ENCODE assay signal across 1 cellular context in genomic region chr22:31895317-31896133, GRCh38.
TF ChIP-seq lines count a peak whose summit lies in the region.

No MANE protein-coding gene starts in this region.

TF ChIP-seq in K562, 482 proteins besides CTCF, POLR2A, EP300 and RAD21 (continued from another document and continues in another):
- TF ChIP-seq ZNF609 (CRISPR knock-in tag; IDR thresholded peaks at IDR 0.05; ENCODE audit: borderline replicate concordance) (no peak), ZNF79 (CRISPR knock-in tag; IDR thresholded peaks at IDR 0.05; ENCODE audit: low read depth) (no peak), ZFP36 (IDR thresholded peaks at IDR 0.05; ENCODE audit: low read depth, low read length, partially characterized antibody) (no peak), BRF1 (IDR thresholded peaks at IDR 0.05; ENCODE audit: borderline replicate concordance, extremely low read depth, insufficient read length) (no peak), FOXA3 (CRISPR knock-in tag; conservative IDR thresholded peaks at IDR 0.05 in 1 of 2, IDR thresholded peaks at IDR 0.05 in 1 of 2) (no peak), ZKSCAN8 (CRISPR knock-in tag; IDR thresholded peaks at IDR 0.05) (no peak), ZNF274 (IDR thresholded peaks at IDR 0.05; ENCODE audit: borderline replicate concordance, low read depth, low read length) (no peak; the same call in 1 of the 2 replicates), STAT5A (IDR thresholded peaks at IDR 0.05; ENCODE audit: borderline replicate concordance, low read length) (peak; percentile 90), FOXO4 (CRISPR knock-in tag; IDR thresholded peaks at IDR 0.05) (no peak), SNRNP70 (optimal IDR thresholded peaks at IDR 0.05; ENCODE audit: low read depth, low read length) (no peak), HINFP (tag; conservative IDR thresholded peaks at IDR 0.05; ENCODE audit: low read depth) (no peak), KLF13 (tag; IDR thresholded peaks at IDR 0.05; ENCODE audit: borderline replicate concordance, low read depth) (no peak), TRIM25 (IDR thresholded peaks at IDR 0.05; ENCODE audit: borderline replicate concordance) (no peak), POLR3A (IDR thresholded peaks at IDR 0.05; ENCODE audit: borderline replicate concordance, extremely low read depth, insufficient read depth, insufficient read length) (no peak), ZNF384 (IDR thresholded peaks at IDR 0.05; ENCODE audit: low read depth, low read length) (peak; percentile 80), ZFP30 (CRISPR knock-in tag; IDR thresholded peaks at IDR 0.05; ENCODE audit: borderline replicate concordance) (no peak), MAFG (tag; conservative IDR thresholded peaks at IDR 0.05) (peak; percentile 76), NCOA1 (IDR thresholded peaks at IDR 0.05; ENCODE audit: low read depth) (peak; percentile 86; the same call in 1 of the 2 replicates), GATAD2A (IDR thresholded peaks at IDR 0.05) (peak; percentile 95), ETV1 (tag; conservative IDR thresholded peaks at IDR 0.05; ENCODE audit: low read depth) (no peak), ZSCAN32 (CRISPR knock-in tag; IDR thresholded peaks at IDR 0.05) (no peak), TAF9B (IDR thresholded peaks at IDR 0.05; ENCODE audit: partially characterized antibody) (peak; percentile 48), TRIM24 (IDR thresholded peaks at IDR 0.05) (peak; percentile 49 to 76; a peak in 3 of 4 replicates), FOXJ3 (CRISPR knock-in tag; IDR thresholded peaks at IDR 0.05) (no peak), NFIC (IDR thresholded peaks at IDR 0.05) (peak; percentile 92), ZBTB26 (CRISPR knock-in tag; IDR thresholded peaks at IDR 0.05) (no peak), ATF7 (IDR thresholded peaks at IDR 0.05) (peak; percentile 39; the same call in 1 of the 2 replicates), POLR2AphosphoS2 (IDR thresholded peaks at IDR 0.05; ENCODE audit: low read length) (no peak), ZNF764 (CRISPR knock-in tag; IDR thresholded peaks at IDR 0.05; ENCODE audit: low read depth) (no peak), STAT6 (CRISPR knock-in tag; IDR thresholded peaks at IDR 0.05) (no peak), JUND (IDR thresholded peaks at IDR 0.05; ENCODE audit: borderline replicate concordance, low read depth, low read length) (peak; percentile 57; the same call in 1 of the 2 replicates), JUND (tag; IDR thresholded peaks at IDR 0.05; ENCODE audit: borderline replicate concordance, low read depth, low read length) (peak; percentile 62; the same call in 2 of the 3 replicates), THRAP3 (IDR thresholded peaks at IDR 0.05; ENCODE audit: borderline replicate concordance) (no peak), ZNF143 (CRISPR knock-in tag; IDR thresholded peaks at IDR 0.05) (no peak), ZBTB11 (CRISPR knock-in tag; IDR thresholded peaks at IDR 0.05) (0 out of 6 replicates have a peak, but pooled peaks of 1 of the 3 experiments have one; percentile 19), ESRRB (CRISPR knock-in tag; IDR thresholded peaks at IDR 0.05; ENCODE audit: borderline replicate concordance) (no peak), RB1 (IDR thresholded peaks at IDR 0.05; ENCODE audit: low read depth) (no peak), NKRF (IDR thresholded peaks at IDR 0.05; ENCODE audit: borderline replicate concordance) (no peak), NR2C1 (IDR thresholded peaks at IDR 0.05) (no peak), NR2C1 (tag; IDR thresholded peaks at IDR 0.05) (no peak), ELF4 (CRISPR knock-in tag; IDR thresholded peaks at IDR 0.05) (0 out of 2 replicates have a peak, but pooled peaks have one; percentile 13), RHOXF2B (CRISPR knock-in tag; conservative IDR thresholded peaks at IDR 0.05) (no peak), GATA2 (CRISPR knock-in tag; IDR thresholded peaks at IDR 0.05) (peak; percentile 82), DACH1 (IDR thresholded peaks at IDR 0.05; ENCODE audit: partially characterized antibody) (peak; percentile 93), CBX2 (IDR thresholded peaks at IDR 0.05; ENCODE audit: insufficient read depth, low read length, poor library complexity, severe bottlenecking) (no peak), ERF (CRISPR knock-in tag; IDR thresholded peaks at IDR 0.05) (0 out of 2 replicates have a peak, but pooled peaks have one; percentile 3), SREBF1 (IDR thresholded peaks at IDR 0.05; ENCODE audit: borderline replicate concordance, low read depth, low read length) (no peak), NFIX (CRISPR knock-in tag; IDR thresholded peaks at IDR 0.05; ENCODE audit: low read depth) (no peak), SMARCA5 (IDR thresholded peaks at IDR 0.05) (no peak), ZNF134 (CRISPR knock-in tag; conservative IDR thresholded peaks at IDR 0.05) (no peak)
